ENCODE assay signal across 8 cellular contexts in the genomic region with DNA sequence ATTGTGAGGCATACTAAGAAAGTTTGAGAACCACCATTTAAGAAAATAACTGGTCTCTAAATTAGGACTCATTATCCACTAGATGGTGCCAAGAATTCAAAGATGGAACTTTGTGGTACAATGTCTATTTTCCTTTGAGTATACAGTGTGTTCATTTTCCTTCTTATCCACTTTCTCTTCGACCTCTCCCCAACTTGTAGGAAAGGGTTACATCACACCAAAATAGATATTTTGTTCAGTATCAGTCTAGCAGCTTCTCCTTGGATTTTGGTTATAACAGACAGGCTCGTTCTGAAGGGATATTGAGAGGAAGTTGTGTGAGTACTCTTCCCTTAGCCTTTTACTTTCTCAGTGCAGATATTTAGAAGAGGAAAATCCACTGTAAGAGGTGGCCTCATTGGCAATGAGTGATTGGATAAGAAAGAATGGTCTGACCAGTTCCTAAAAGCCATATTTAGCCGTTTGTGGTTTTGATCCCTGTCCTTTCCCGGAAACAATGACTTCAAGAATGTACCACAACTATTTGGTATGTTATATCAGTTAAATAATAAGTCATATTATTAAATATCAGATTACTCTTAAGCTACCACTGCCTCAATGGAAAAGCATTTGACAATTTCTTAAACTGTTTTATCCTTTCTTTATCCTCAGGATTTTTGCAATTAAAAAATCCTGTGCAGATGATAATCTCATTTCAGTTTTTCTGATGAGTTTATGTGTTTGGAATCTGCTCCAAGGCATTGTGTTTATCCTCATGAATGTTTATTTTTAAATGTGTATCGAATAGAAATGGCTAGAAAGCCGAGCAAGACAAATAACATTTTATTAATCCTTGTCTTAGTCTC.
DNase-seq lines count a peak whose midpoint lies in the region; ATAC-seq, FAIRE-seq and TF ChIP-seq lines count a peak whose summit lies in the region.

No MANE protein-coding gene starts in this region.

- TF ChIP-seq CTCF in astrocyte (IDR thresholded peaks at IDR 0.05; ENCODE audit: insufficient read depth, low read depth, low read length) (peak; percentile 51), right atrium auricular region (IDR thresholded peaks at IDR 0.05) (peak in 1 of 2 donors; percentile 69)

- no peaks in the 10 kb centered on the region for H3K36me3 ChIP-seq in CD8-positive, alpha-beta memory T cell (ENCODE audit: insufficient read depth, low read length)
- H3K36me3 ChIP-seq in astrocyte (ENCODE audit: insufficient read depth, low read length) (no peaks in the 10 kb centered on the region), right atrium auricular region (no peaks in the 10 kb centered on the region), skeletal muscle satellite cell (ENCODE audit: insufficient read depth, low read length) (no peaks in the 10 kb centered on the region)

- H3K9ac ChIP-seq in astrocyte (ENCODE audit: low read length) (peak overlapping the region; percentile 80), skeletal muscle satellite cell (ENCODE audit: low read depth, low read length) (peak overlapping the region; percentile 86)

- H3K27ac Mint-ChIP-seq in CD8-positive, alpha-beta memory T cell: peak overlapping the region in 5 of 8 donors; percentile 1 to 77 (median 32)
- H3K27ac Mint-ChIP-seq in astrocyte (ENCODE audit: unreplicated experiment): peak overlapping the region; percentile 99

- CTCF ChIA-PET in CD8-positive, alpha-beta memory T cell (lab: Charles Lee): interaction anchor here (1.0 to 5.1 kb wide), 8 partner anchors 9 to 247 kb away, joined by 3 to 28 read pairs (median 6); partner anchors contain the start of gene PHAX

- no peaks in the 10 kb centered on the region for H3K79me2 ChIP-seq in astrocyte (ENCODE audit: insufficient read depth, low read length)

- H3K9me3 Mint-ChIP-seq in CD8-positive, alpha-beta memory T cell: no peaks in the 10 kb centered on the region
- H3K9me3 Mint-ChIP-seq in astrocyte (ENCODE audit: unreplicated experiment): no peaks in the 10 kb centered on the region

- FAIRE-seq in astrocyte (lab: Jason Lieb, UNC): peak; percentile 96

- no peaks in the 10 kb centered on the region for H3K9me3 ChIP-seq in CD8-positive, alpha-beta memory T cell (ENCODE audit: low read length)
- H3K9me3 ChIP-seq in astrocyte (ENCODE audit: insufficient read depth, low read depth, low read length): no peaks in the 10 kb centered on the region
- H3K9me3 ChIP-seq in right atrium auricular region: no peaks in the 10 kb centered on the region
- H3K9me3 ChIP-seq in skeletal muscle satellite cell (replicated peaks; ENCODE audit: low read length): no peaks in the 10 kb centered on the region

- peaks cover 12% of the 10 kb centered on the region for H3K4me1 ChIP-seq in CD8-positive, alpha-beta memory T cell (ENCODE audit: insufficient read depth, low read length)
- peaks cover 27% of the 10 kb centered on the region for H3K4me1 ChIP-seq in astrocyte (ENCODE audit: insufficient read depth, low read length)
- peaks cover 0 to 7% of the 10 kb centered on the region in 2 donors for H3K4me1 ChIP-seq in right atrium auricular region
- peaks cover 40% of the 10 kb centered on the region for H3K4me1 ChIP-seq in skeletal muscle satellite cell (ENCODE audit: control insufficient read depth, insufficient read depth, low read length)

- ATAC-seq in GM21390 (IDR thresholded peaks at IDR 0.05; ENCODE audit: unreplicated experiment) (peak; percentile 28), HG03439 (IDR thresholded peaks at IDR 0.05; ENCODE audit: unreplicated experiment) (no peak)

- H3K27me3 Mint-ChIP-seq in CD8-positive, alpha-beta memory T cell: peaks cover 0 to 18% of the 10 kb centered on the region in 2 donors
- no peaks in the 10 kb centered on the region for H3K27me3 Mint-ChIP-seq in astrocyte (ENCODE audit: low read depth, unreplicated experiment)

- no peaks in the 10 kb centered on the region for H4K20me1 ChIP-seq in astrocyte (ENCODE audit: insufficient read depth, low read length)

- H3K27me3 ChIP-seq in CD8-positive, alpha-beta memory T cell (ENCODE audit: insufficient read depth, low read length, poor library complexity, severe bottlenecking): no peaks in the 10 kb centered on the region
- H3K27me3 ChIP-seq in astrocyte (ENCODE audit: insufficient read depth, low read length) (no peaks in the 10 kb centered on the region), right atrium auricular region (no peaks in the 10 kb centered on the region), skeletal muscle satellite cell (ENCODE audit: control insufficient read depth, insufficient read depth, low read length) (no peaks in the 10 kb centered on the region)

- H3K4me3 ChIP-seq in CD8-positive, alpha-beta memory T cell (ENCODE audit: low read length): no peak overlapping the region
- H3K4me3 ChIP-seq in astrocyte (ENCODE audit: insufficient read depth, low read depth, low read length) (peak overlapping the region; percentile 48), right atrium auricular region (peak overlapping the region in 1 of 2 donors; percentile 9), skeletal muscle satellite cell (ENCODE audit: low read length) (peak overlapping the region; percentile 60)

- H3K27ac ChIP-seq in CD8-positive, alpha-beta memory T cell (ENCODE audit: low read depth, low read length): no peak overlapping the region
- H3K27ac ChIP-seq in astrocyte (ENCODE audit: low read depth, low read length): peak overlapping the region; percentile 92
- H3K27ac ChIP-seq in right atrium auricular region: peak overlapping the region; percentile 40 to 45

- DNase-seq in CD8-positive, alpha-beta memory T cell: peak in 2 of 5 donors; percentile 30 to 57
- DNase-seq in NCI-H446 treated with DMSO at 0.1 percent for 48 hours (lab: John Stamatoyannopoulos, UW): peak; percentile 1
- peak; percentile 99 for DNase-seq in astrocyte (ENCODE audit: low read depth)
- DNase-seq in right atrium auricular region (ENCODE audit: low spot score): no peak
- DNase-seq in stimulated activated CD4-positive, alpha-beta T cell treated with anti-CD3 and anti-CD28 coated beads, Interleukin-2, amount 100 ng/mL, for 48 hours: no peak

- peak overlapping the region in 4 of 7 donors; percentile 37 to 70 (median 52) for H3K4me3 Mint-ChIP-seq in CD8-positive, alpha-beta memory T cell
- peak overlapping the region; percentile 37 for H3K4me3 Mint-ChIP-seq in astrocyte (ENCODE audit: unreplicated experiment)

- peaks cover 4 to 15% (median 11%) of the 10 kb centered on the region in 3 donors for H3K4me1 Mint-ChIP-seq in CD8-positive, alpha-beta memory T cell
- H3K4me1 Mint-ChIP-seq in astrocyte (ENCODE audit: low read depth, unreplicated experiment): peaks cover 40% of the 10 kb centered on the region

- no peaks in the 10 kb centered on the region for H3K36me3 Mint-ChIP-seq in CD8-positive, alpha-beta memory T cell
- no peaks in the 10 kb centered on the region for H3K36me3 Mint-ChIP-seq in astrocyte (ENCODE audit: low read depth, unreplicated experiment)

- POLR2A ChIA-PET in CD8-positive, alpha-beta memory T cell (lab: Charles Lee): no interaction called here

- H3K4me2 ChIP-seq in astrocyte (ENCODE audit: low read length) (peak overlapping the region; percentile 83), skeletal muscle satellite cell (ENCODE audit: low read length) (peak overlapping the region; percentile 80)

- H2AFZ ChIP-seq in astrocyte (ENCODE audit: low read depth, low read length): peak overlapping the region; percentile 12

Comparison
In these comparisons a context has a peak if more than half of its experiments do, and no peak if none do; other contexts are left out.
1. DNase-seq: peak in NCI-H446 treated with DMSO at 0.1 percent for 48 hours (single experiment) and astrocyte (single experiment); none in right atrium auricular region (single experiment) and stimulated activated CD4-positive, alpha-beta T cell treated with anti-CD3 and anti-CD28 coated beads, Interleukin-2, amount 100 ng/mL, for 48 hours (0 of 2).